8 cellular contexts compared by ENCODE assay signal in the genomic region with DNA sequence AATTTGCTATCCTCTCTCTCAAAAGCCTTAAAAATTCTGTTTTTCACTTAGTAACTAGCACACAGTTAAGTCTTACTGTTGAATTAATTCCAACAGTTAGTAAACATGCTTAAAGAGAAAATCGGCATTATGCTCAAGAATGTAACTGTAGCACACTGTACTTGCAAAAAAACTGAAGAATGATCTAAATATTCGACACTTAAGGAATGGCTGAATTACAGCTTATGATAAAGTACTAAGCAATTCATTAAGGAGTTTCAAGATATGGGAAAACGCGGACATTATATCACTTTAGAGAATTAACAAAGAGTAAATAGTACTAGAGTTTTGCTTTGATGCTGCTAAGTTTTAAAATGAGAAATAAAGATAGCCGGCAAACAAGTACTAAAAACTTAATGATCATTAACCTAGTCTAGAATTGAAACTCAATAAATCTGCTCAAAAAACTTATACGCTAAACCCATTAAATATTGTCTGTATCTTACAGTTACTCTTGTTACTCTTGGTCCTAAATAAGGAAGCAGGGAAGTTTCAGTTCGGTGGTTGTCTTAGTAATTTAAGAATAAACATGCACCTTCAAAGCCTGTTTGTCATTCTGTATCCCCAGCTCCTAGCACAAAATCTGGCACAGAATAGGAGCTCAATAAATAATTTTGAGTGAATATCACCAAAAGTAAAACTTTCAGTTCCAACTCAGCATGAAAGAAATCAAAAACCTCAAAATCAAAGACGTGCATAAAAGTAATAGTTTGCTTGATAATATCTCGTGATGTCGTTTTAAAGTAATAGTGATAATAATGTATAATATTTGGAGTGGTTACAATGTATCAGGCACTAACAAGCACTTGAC. TPM values are rescaled to one million over a fixed set of nuclear protein-coding genes. Genes with fewer than 3 reads are reported as not detected.
A peak's percentile ranks its signal among the peaks of the same experiment; 100 is the strongest.
DNase-seq lines count a peak whose midpoint lies in the region; TF ChIP-seq lines count a peak whose summit lies in the region.

No MANE protein-coding gene starts in this region.

- H3K27me3 Mint-ChIP-seq in endodermal cell (ENCODE audit: insufficient read depth), result no peaks in the 10 kb centered on the region

- H3K27me3 ChIP-seq in endodermal cell (ENCODE audit: control insufficient read depth, insufficient read depth, low read length, poor library complexity, severe bottlenecking) (no peaks in the 10 kb centered on the region), osteoblast (ENCODE audit: insufficient read depth, low read length) (no peaks in the 10 kb centered on the region)

- no peak overlapping the region for H3K9ac ChIP-seq in endodermal cell (ENCODE audit: extremely low read depth, low read length, poor library complexity, severe bottlenecking)

- H3K4me2 ChIP-seq in osteoblast (ENCODE audit: insufficient read depth, low read length), result peak overlapping the region; percentile 97

- H3K9me3 ChIP-seq in endodermal cell (ENCODE audit: control insufficient read depth, low read length), result peaks cover 1% of the 10 kb centered on the region
- H3K9me3 ChIP-seq in osteoblast (ENCODE audit: low read depth, low read length), result no peaks in the 10 kb centered on the region

- H3K27ac ChIP-seq in endodermal cell (ENCODE audit: low read depth, low read length) (peak overlapping the region; percentile 100), osteoblast (ENCODE audit: low read depth, low read length) (peak overlapping the region; percentile 98)

- H4K20me1 ChIP-seq in osteoblast (ENCODE audit: insufficient read depth, low read length), result no peaks in the 10 kb centered on the region

- WGBS in endodermal cell (ENCODE audit: insufficient coverage in 1 of 2, insufficient read length in 1 of 2), 2 experiments, result 66 to 70% methylated on average over 4 to 10 of the region's 10 CpGs

- H3K9me3 Mint-ChIP-seq in endodermal cell, result peaks cover 3% of the 10 kb centered on the region

- peaks cover 37% of the 10 kb centered on the region for H3K4me1 Mint-ChIP-seq in endodermal cell

- no peaks in the 10 kb centered on the region for H3K36me3 Mint-ChIP-seq in endodermal cell (ENCODE audit: low read depth)

- H3K36me3 ChIP-seq in endodermal cell (ENCODE audit: control insufficient read depth, insufficient read depth, low read length) (no peaks in the 10 kb centered on the region), osteoblast (ENCODE audit: insufficient read depth, low read length) (no peaks in the 10 kb centered on the region)

- no peak overlapping the region for H3K27ac Mint-ChIP-seq in endodermal cell

- H3K4me1 ChIP-seq in endodermal cell (ENCODE audit: control insufficient read depth, insufficient read depth, low read length), result no peaks in the 10 kb centered on the region
- peaks cover 22% of the 10 kb centered on the region for H3K4me1 ChIP-seq in osteoblast (ENCODE audit: insufficient read depth, low read length)

- H3K4me3 Mint-ChIP-seq in endodermal cell, result peak overlapping the region; percentile 78

- H3K79me2 ChIP-seq in osteoblast (ENCODE audit: insufficient read depth, low read length), result peaks cover 17% of the 10 kb centered on the region

- DNase-seq in DMS53 (lab: John Stamatoyannopoulos, UW), result peak; percentile 28
- DNase-seq in DMS53 treated with DMSO at 0.1 percent for 48 hours (lab: John Stamatoyannopoulos, UW; ENCODE audit: unreplicated experiment), result no peak
- peak; percentile 87 for DNase-seq in RKO (ENCODE audit: low spot score)
- DNase-seq in endodermal cell, result no peak
- DNase-seq in osteoblast (ENCODE audit: insufficient read length, low spot score, missing footprints), result no peak
- no peak for DNase-seq in NCI-H2196 (lab: John Stamatoyannopoulos, UW; ENCODE audit: unreplicated experiment)
- no peak for DNase-seq in stimulated activated CD4-positive, alpha-beta T cell treated with anti-CD3 and anti-CD28 coated beads, Interleukin-12 subunit alpha, Interleukin-12 subunit beta, amount 100 ng/mL, for 4 hours
- DNase-seq in AG08396 (ENCODE audit: low spot score), result no peak

- H3K4me3 ChIP-seq in endodermal cell (ENCODE audit: low read length), result peak overlapping the region; percentile 96
- peak overlapping the region; percentile 78 for H3K4me3 ChIP-seq in osteoblast (ENCODE audit: insufficient read depth, low read length)

- TF ChIP-seq CTCF in endodermal cell (conservative IDR thresholded peaks at IDR 0.05) (no peak), osteoblast (IDR thresholded peaks at IDR 0.05; ENCODE audit: extremely low read depth, low read depth, low read length) (no peak)

- H2AFZ ChIP-seq in osteoblast (ENCODE audit: low read length), result peak overlapping the region; percentile 94

RNA-seq across cellular contexts. Expression of a gene that starts 1.2 kb away (rescaled TPM):
- 10 to 100 TPM in 1 of 2 donors, 1 to 10 TPM in 1; 8.1 to 13.0 TPM for total RNA-seq in endodermal cell
- 19.4 TPM for polyA plus RNA-seq in endodermal cell (2013, experiment 1 of 2)
- 19.0 TPM for polyA plus RNA-seq in endodermal cell (2013, experiment 2 of 2)
- 7.1 and 7.6 TPM in 2 replicates for total RNA-seq in osteoblast

RNA-seq across cellular contexts. Expression of a gene that starts 27.8 kb away (rescaled TPM):
- total RNA-seq in endodermal cell (100 to 1,000 TPM in 1 of 2 donors, 10 to 100 TPM in 1; 84.3 to 155 TPM), osteoblast (10,072 and 10,643 TPM in 2 replicates)
- 2,565 TPM for polyA plus RNA-seq in endodermal cell (2013, experiment 1 of 2)
- polyA plus RNA-seq in endodermal cell (2013, experiment 2 of 2), result 2,676 TPM

Comparison
In these comparisons a context has a peak if more than half of its experiments do, and no peak if none do; other contexts are left out.
1. DNase-seq: peak in DMS53 (single experiment) and RKO (single experiment); none in DMS53 treated with DMSO at 0.1 percent for 48 hours (single experiment), endodermal cell (single experiment), osteoblast (single experiment), NCI-H2196 (single experiment), stimulated activated CD4-positive, alpha-beta T cell treated with anti-CD3 and anti-CD28 coated beads, Interleukin-12 subunit alpha, Interleukin-12 subunit beta, amount 100 ng/mL, for 4 hours (single experiment) and AG08396 (single experiment).
2. RNA of a gene that starts 27.8 kb away (total RNA-seq): 10,072 to 10,643 TPM in osteoblast; 84.3 to 155 TPM in endodermal cell; every median in the first group is over 10 times any median in the second.